In the genomic region with DNA sequence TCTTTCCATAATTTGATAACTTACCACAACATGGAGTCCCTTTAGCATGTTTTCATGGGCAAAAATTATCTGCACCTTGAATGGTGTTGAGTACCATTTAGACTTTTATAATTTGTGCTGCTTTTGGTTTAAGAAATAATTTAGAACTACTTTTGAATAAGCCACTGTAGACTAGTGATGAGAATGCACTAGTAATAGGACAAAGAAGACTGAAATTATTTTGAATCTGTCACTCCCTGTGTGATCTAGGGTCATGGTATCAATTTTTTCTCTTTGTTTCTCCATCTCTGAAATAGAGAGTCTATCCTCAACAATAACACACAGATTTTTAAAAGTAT, we compare ENCODE assay signal across 20 cellular contexts. TPM values are rescaled to one million over a fixed set of nuclear protein-coding genes. Genes with fewer than 3 reads are reported as not detected.
A peak's percentile ranks its signal among the peaks of the same experiment; 100 is the strongest.
DNase-seq lines count a peak whose midpoint lies in the region; ATAC-seq, FAIRE-seq and TF ChIP-seq lines count a peak whose summit lies in the region.
"Had no signal": no experiment of that assay in that cellular context is flagged by ENCODE, and none has a peak within 500 bp of the region (broad histone marks: within the 10 kb centered on the region; RNA-seq: fewer than 3 reads in every experiment).

No MANE protein-coding gene starts in this region.

- peaks cover 93% of the 10 kb centered on the region for H3K79me2 ChIP-seq in endothelial cell of umbilical vein (ENCODE audit: control insufficient read depth, insufficient read depth, low read length)
- H3K79me2 ChIP-seq in osteoblast (ENCODE audit: insufficient read depth, low read length) = peaks cover 3% of the 10 kb centered on the region

- H3K4me1 ChIP-seq in RWPE2 (ENCODE audit: insufficient read depth, poor library complexity, severe bottlenecking) (peaks cover 61% of the 10 kb centered on the region), endothelial cell of umbilical vein (ENCODE audit: control insufficient read depth, extremely low read depth, insufficient read depth, low read length) (peaks cover 95% of the 10 kb centered on the region), osteoblast (ENCODE audit: insufficient read depth, low read length) (peaks cover 85% of the 10 kb centered on the region), uterus (peaks cover 0 to 5% of the 10 kb centered on the region in 2 donors), mucosa of descending colon (ENCODE audit: low read depth) (no peaks in the 10 kb centered on the region)
- H3K4me1 ChIP-seq in CD8-positive, alpha-beta T cell (ENCODE audit: insufficient read depth, low read length) = no peaks in the 10 kb centered on the region

- H3K4me3 ChIP-seq in RWPE2 (ENCODE audit: severe bottlenecking) (no peak overlapping the region), endothelial cell of umbilical vein (replicated peaks in 1 of 3; ENCODE audit: insufficient read depth in 1 of 3, low read depth in 1 of 3, low read length in 3 of 3) (no peak overlapping the region), osteoblast (ENCODE audit: insufficient read depth, low read length) (no peak overlapping the region), uterus (no peak overlapping the region), mucosa of descending colon (no peak overlapping the region)
- no peak overlapping the region for H3K4me3 ChIP-seq in CD8-positive, alpha-beta T cell (ENCODE audit: low read depth, low read length)
- H3K4me3 ChIP-seq: dorsolateral prefrontal cortex had no signal

- H3K9me3 Mint-ChIP-seq in CD8-positive, alpha-beta T cell = no peaks in the 10 kb centered on the region
- H3K9me3 Mint-ChIP-seq: brain had no signal

- no peak overlapping the region for H2AFZ ChIP-seq in endothelial cell of umbilical vein (ENCODE audit: low read depth, low read length)
- H2AFZ ChIP-seq in osteoblast (ENCODE audit: low read length) = no peak overlapping the region

- peak overlapping the region; percentile 67 for H3K4me2 ChIP-seq in endothelial cell of umbilical vein (ENCODE audit: insufficient read depth, low read length)
- H3K4me2 ChIP-seq in osteoblast (ENCODE audit: insufficient read depth, low read length) = no peak overlapping the region

- TF ChIP-seq CTCF in RWPE2 (IDR thresholded peaks at IDR 0.05; ENCODE audit: poor library complexity, severe bottlenecking) (no peak), endothelial cell of umbilical vein (IDR thresholded peaks at IDR 0.05; ENCODE audit: extremely low read depth in 1 of 2, insufficient read depth in 1 of 2, low read depth in 1 of 2, low read length in 2 of 2) (no peak), osteoblast (IDR thresholded peaks at IDR 0.05; ENCODE audit: extremely low read depth, low read depth, low read length) (no peak), uterus (IDR thresholded peaks at IDR 0.05) (no peak), mucosa of descending colon (IDR thresholded peaks at IDR 0.05) (no peak)
- TF ChIP-seq CTCF in CD8-positive, alpha-beta T cell (IDR thresholded peaks at IDR 0.05) = no peak

- H3K27ac ChIP-seq in RWPE2 (ENCODE audit: poor library complexity, severe bottlenecking) (peak overlapping the region; percentile 76), endothelial cell of umbilical vein (ENCODE audit: insufficient read depth, low read depth, low read length) (peak overlapping the region; percentile 97), osteoblast (ENCODE audit: low read depth, low read length) (peak overlapping the region; percentile 93), uterus (peak overlapping the region; percentile 70 to 71)
- H3K27ac ChIP-seq in CD8-positive, alpha-beta T cell (ENCODE audit: low read depth, low read length) = no peak overlapping the region

- CTCF ChIA-PET in endothelial cell of umbilical vein (lab: Charles Lee) = interaction anchor here (1.1 to 1.7 kb wide), 5 partner anchors 16 to 152 kb away, joined by 3 to 4 read pairs (median 3); no protein-coding TSS in a partner anchor
- CTCF ChIA-PET in CD8-positive, alpha-beta T cell (lab: Charles Lee) = no interaction called here

- no peak for DNase-seq in RWPE2 (ENCODE audit: low spot score)
- DNase-seq in endothelial cell of umbilical vein (ENCODE audit: low read depth, low spot score) = no peak
- DNase-seq in osteoblast (ENCODE audit: insufficient read length, low spot score, missing footprints) = no peak
- no peak for DNase-seq in uterus
- DNase-seq in CD8-positive, alpha-beta T cell = no peak
- no peak for DNase-seq in mucosa of descending colon
- DNase-seq: activated CD4-positive, alpha-beta T cell treated with anti-CD3 and anti-CD28 coated beads, Interleukin-2, amount 50 U/mL, for 1 hour; activated naive CD4-positive, alpha-beta T cell treated with anti-CD3 and anti-CD28 coated beads for 36 hours; activated T-cell treated with anti-CD3 and anti-CD28 coated beads for 4 hours; DMS 273 treated with DMSO at 0.1 percent for 48 hours; dorsolateral prefrontal cortex; GF-D8; islet precursor cell; KBM-7; NCI-H1048; NCI-H69; substantia nigra had no signal

- no peaks in the 10 kb centered on the region for H3K4me1 Mint-ChIP-seq in CD8-positive, alpha-beta T cell (ENCODE audit: low read depth)

- H3K36me3 Mint-ChIP-seq in CD8-positive, alpha-beta T cell = no peaks in the 10 kb centered on the region
- H3K36me3 Mint-ChIP-seq: brain had no signal

- peak overlapping the region; percentile 64 for H3K9ac ChIP-seq in endothelial cell of umbilical vein (replicated peaks; ENCODE audit: extremely low read depth, insufficient read depth, low read length)

- ATAC-seq in RWPE2 (ENCODE audit: low read depth) (no peak), HG02571 (IDR thresholded peaks at IDR 0.05; ENCODE audit: unreplicated experiment) (no peak), mucosa of descending colon (no peak)
- no peak for ATAC-seq in CD8-positive, alpha-beta T cell

- no peaks in the 10 kb centered on the region for H3K27me3 Mint-ChIP-seq in CD8-positive, alpha-beta T cell (ENCODE audit: low read depth)

- H3K9me1 ChIP-seq in endothelial cell of umbilical vein (replicated peaks; ENCODE audit: control insufficient read depth, extremely low read depth, insufficient read depth, low read length) = no peaks in the 10 kb centered on the region

- no peak overlapping the region for H3K27ac Mint-ChIP-seq in CD8-positive, alpha-beta T cell
- H3K27ac Mint-ChIP-seq: activated naive CD4-positive, alpha-beta T cell treated with anti-CD3 and anti-CD28 coated beads for 36 hours had no signal

- no peak for FAIRE-seq in endothelial cell of umbilical vein (lab: Jason Lieb, UNC)
- FAIRE-seq: GM12892 had no signal

- no peak overlapping the region for H3K4me3 Mint-ChIP-seq in CD8-positive, alpha-beta T cell
- H3K4me3 Mint-ChIP-seq: activated naive CD4-positive, alpha-beta T cell treated with anti-CD3 and anti-CD28 coated beads for 36 hours; brain had no signal

- dilution Hi-C loops in endothelial cell of umbilical vein (cut with MboI; ENCODE audit: extremely low pct_ligation_motif_present, low sequenced_read_pairs) = loop anchor here (25.0 kb wide), 1 partner anchor 101 kb away; no protein-coding TSS in a partner anchor

- intact Hi-C loops in endothelial cell of umbilical vein (cut with micrococcal nuclease) (loop anchor here (1.0 to 5.0 kb wide), 6 partner anchors 23 to 246 kb away; partner anchors contain the start of gene EFEMP1), uterus (cut with DNase I; ENCODE audit: low total_unique reads) (no loop called here), mucosa of descending colon (cut with DNase I, micrococcal nuclease) (no loop called here)
- intact Hi-C loops in CD8-positive, alpha-beta T cell (cut with DNase I, micrococcal nuclease) = no loop called here

- POLR2A ChIA-PET in endothelial cell of umbilical vein (lab: Charles Lee) = no interaction called here
- POLR2A ChIA-PET in CD8-positive, alpha-beta T cell (lab: Charles Lee) = no interaction called here

- BruUV-seq in endothelial cell of umbilical vein (replicated peaks; lab: Mats Ljungman, UMichigan) = TSS peak; percentile 62

- H3K36me3 ChIP-seq in RWPE2 (ENCODE audit: low read depth) = peaks cover 86% of the 10 kb centered on the region
- peaks cover 22 to 63% of the 10 kb centered on the region in 2 experiments for H3K36me3 ChIP-seq in endothelial cell of umbilical vein (ENCODE audit: control insufficient read depth in 2 of 2, extremely low read depth in 1 of 2, insufficient read depth in 2 of 2, low read length in 2 of 2)
- H3K36me3 ChIP-seq in osteoblast (ENCODE audit: insufficient read depth, low read length) = peaks cover 51% of the 10 kb centered on the region
- no peaks in the 10 kb centered on the region for H3K36me3 ChIP-seq in uterus
- no peaks in the 10 kb centered on the region for H3K36me3 ChIP-seq in CD8-positive, alpha-beta T cell (ENCODE audit: insufficient read depth, low read length)
- no peaks in the 10 kb centered on the region for H3K36me3 ChIP-seq in mucosa of descending colon (ENCODE audit: low read depth)

- H3K27me3 ChIP-seq in RWPE2 (ENCODE audit: insufficient read depth, poor library complexity, severe bottlenecking) (no peaks in the 10 kb centered on the region), endothelial cell of umbilical vein (ENCODE audit: control insufficient read depth in 2 of 2, insufficient read depth in 2 of 2, low read length in 2 of 2) (no peaks in the 10 kb centered on the region), osteoblast (ENCODE audit: insufficient read depth, low read length) (no peaks in the 10 kb centered on the region), uterus (no peaks in the 10 kb centered on the region)
- H3K27me3 ChIP-seq in CD8-positive, alpha-beta T cell (ENCODE audit: insufficient read depth, low read length) = no peaks in the 10 kb centered on the region
- H3K27me3 ChIP-seq: dorsolateral prefrontal cortex had no signal

- H3K9me3 ChIP-seq in RWPE2 (ENCODE audit: severe bottlenecking) (no peaks in the 10 kb centered on the region), endothelial cell of umbilical vein (replicated peaks; ENCODE audit: control insufficient read depth, insufficient read depth, low read length) (no peaks in the 10 kb centered on the region), osteoblast (ENCODE audit: low read depth, low read length) (no peaks in the 10 kb centered on the region), uterus (no peaks in the 10 kb centered on the region), mucosa of descending colon (no peaks in the 10 kb centered on the region)
- H3K9me3 ChIP-seq in CD8-positive, alpha-beta T cell (ENCODE audit: low read length) = no peaks in the 10 kb centered on the region

- H4K20me1 ChIP-seq in endothelial cell of umbilical vein (replicated peaks; ENCODE audit: control insufficient read depth, extremely low read depth, insufficient read depth, low read length) (peaks cover 10% of the 10 kb centered on the region), osteoblast (ENCODE audit: insufficient read depth, low read length) (no peaks in the 10 kb centered on the region)

- TF ChIP-seq POLR2A in endothelial cell of umbilical vein (IDR thresholded peaks at IDR 0.05; ENCODE audit: low read depth, low read length) (no peak), uterus (IDR thresholded peaks at IDR 0.05) (no peak)

RNA-seq across cellular contexts. Expression of gene EFEMP1, which starts 37.7 kb away (rescaled TPM):
- total RNA-seq in endothelial cell of umbilical vein (2,354 and 2,981 TPM in 2 replicates), osteoblast (1,402 and 1,564 TPM in 2 replicates), uterus (100 to 1,000 TPM in 3 of 4 donors, 10 to 100 TPM in 1; 57.0 to 513 (median 250) TPM), mucosa of descending colon (10 to 100 TPM in 2 of 3 donors, 1 to 10 TPM in 1; 9.5 to 80.1 (median 40.8) TPM)
- polyA plus RNA-seq in endothelial cell of umbilical vein = 10,356 and 11,813 TPM in 2 replicates
- 7,787 and 8,501 TPM in 2 replicates for polyA plus RNA-seq in endothelial cell of umbilical vein (2011; cell fraction: cytosol; rRNA removed)
- 6,181 and 7,713 TPM in 2 replicates for polyA plus RNA-seq in endothelial cell of umbilical vein (2011; cell fraction: nucleus; rRNA removed)
- polyA plus RNA-seq in endothelial cell of umbilical vein (2012) = 2,631 and 3,819 TPM in 2 replicates
- polyA minus RNA-seq in endothelial cell of umbilical vein = 9,211 and 9,669 TPM in 2 replicates
- polyA minus RNA-seq in endothelial cell of umbilical vein (2011; cell fraction: cytosol; rRNA and poly(A)+ RNA removed) = 38.8 TPM
- 5,639 and 5,640 TPM in 2 replicates for polyA minus RNA-seq in endothelial cell of umbilical vein (2011; cell fraction: nucleus; rRNA and poly(A)+ RNA removed)
- total RNA-seq in CD8-positive, alpha-beta T cell = not detected
- total RNA-seq: activated naive CD4-positive, alpha-beta T cell treated with anti-CD3 and anti-CD28 coated beads for 36 hours had no signal

Comparison
In these comparisons a context has a peak if more than half of its experiments do, and no peak if none do; other contexts are left out.
1. RNA of gene EFEMP1, which starts 37.7 kb away (total RNA-seq): 2,354 to 2,981 TPM in endothelial cell of umbilical vein, 1,402 to 1,564 TPM in osteoblast, 57.0 to 513 TPM in uterus and 9.5 to 80.1 TPM in mucosa of descending colon; not detected in CD8-positive, alpha-beta T cell; every median in the first group is over 10 times any median in the second.